In genomic region chr21:46183910-46184624, GRCh38 we compare ENCODE assay signal across 8 cellular contexts. TPM values are rescaled to one million over a fixed set of nuclear protein-coding genes. Genes with fewer than 3 reads are reported as not detected.
DNase-seq lines count a peak whose midpoint lies in the region; ATAC-seq and TF ChIP-seq lines count a peak whose summit lies in the region.

TSS of gene SPATC1L (minus strand) at chr21:46184459. CDS start at chr21:46182816, 1,643 bp downstream.

- DNase-seq in NCI-H2196 treated with DMSO at 0.1 percent for 48 hours (lab: John Stamatoyannopoulos, UW; ENCODE audit: unreplicated experiment) (peak; percentile 50), activated T-cell treated with anti-CD3 and anti-CD28 coated beads for 1 hour (ENCODE audit: low read depth) (peak; percentile 21)
- peak; percentile 19 to 37 for DNase-seq in stimulated activated CD8-positive, alpha-beta memory T cell treated with anti-CD3 and anti-CD28 coated beads, Interleukin-7, amount 100 ng/mL, for 48 hours (ENCODE audit: extremely low read depth in 1 of 2, low read depth in 1 of 2)

- peak within 1 kb of the TSS; percentile 65 for H3K9ac ChIP-seq in mucosa of stomach (ENCODE audit: low read length)

- no peak for TF ChIP-seq CTCF in C4-2B (conservative IDR thresholded peaks at IDR 0.05)

- H3K27ac ChIP-seq in C4-2B, result peak within 1 kb of the TSS; percentile 72

- peaks cover 14% of the 10 kb centered on the region for H3K4me1 ChIP-seq in mucosa of stomach (ENCODE audit: control insufficient read depth, insufficient read depth, low read length)

- H3K4me3 ChIP-seq in mucosa of stomach (ENCODE audit: low read length), result peak within 1 kb of the TSS; percentile 55

- no peaks in the 10 kb centered on the region for H3K27me3 ChIP-seq in mucosa of stomach (ENCODE audit: control insufficient read depth, insufficient read depth, low read length)

- no peaks in the 10 kb centered on the region for H3K9me3 ChIP-seq in mucosa of stomach (ENCODE audit: control insufficient read depth, low read length)

- H3K36me3 ChIP-seq in mucosa of stomach (ENCODE audit: control insufficient read depth, insufficient read depth, low read length), result no peaks in the 10 kb centered on the region

- peak; percentile 42 for ATAC-seq in GM21619 (IDR thresholded peaks at IDR 0.05; ENCODE audit: unreplicated experiment)
- ATAC-seq in esophagus mucosa, result peak; percentile 66
- no peak for ATAC-seq in HG03025 (IDR thresholded peaks at IDR 0.05; ENCODE audit: low FRiP score, unreplicated experiment)

RNA-seq across cellular contexts. Expression of gene SPATC1L, which starts in this region (rescaled TPM):
- 7.2 TPM for total RNA-seq in esophagus mucosa
